In the genomic region with DNA sequence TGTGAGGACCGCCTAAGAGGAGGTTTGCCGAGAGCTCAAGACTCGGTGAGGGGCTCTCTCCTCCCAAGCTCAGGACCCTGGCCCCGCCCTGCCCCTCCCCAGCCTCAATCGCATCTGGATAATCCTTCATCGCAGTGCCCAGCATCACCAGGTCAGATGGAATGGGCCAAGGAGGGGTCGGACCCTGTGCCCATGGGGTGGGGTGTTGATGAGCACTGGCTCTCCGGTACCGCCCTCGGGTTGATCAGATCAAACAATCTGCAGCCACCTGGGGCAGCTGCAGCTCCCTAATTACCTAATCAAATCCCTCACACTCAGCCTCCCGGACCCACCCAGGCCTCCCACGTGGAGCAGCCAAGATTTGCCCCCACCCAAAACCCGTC, we compare ENCODE assay signal across 2 cellular contexts.
TF ChIP-seq lines count a peak whose summit lies in the region.

No MANE protein-coding gene starts in this region.

TF ChIP-seq in HepG2, 621 proteins besides CTCF, POLR2A, EP300 and RAD21 (continues in another document):
- TF ChIP-seq ZNF543 (CRISPR knock-in tag; IDR thresholded peaks at IDR 0.05) (no peak), ZNF275 (CRISPR knock-in tag; IDR thresholded peaks at IDR 0.05; ENCODE audit: borderline replicate concordance) (0 out of 2 replicates have a peak, but pooled peaks have one; percentile 4), ZNF878 (CRISPR knock-in tag; IDR thresholded peaks at IDR 0.05) (no peak), BRD4 (CRISPR knock-in tag; IDR thresholded peaks at IDR 0.05) (0 out of 2 replicates have a peak, but pooled peaks have one; percentile 8), DNMT1 (CRISPR knock-in tag; IDR thresholded peaks at IDR 0.05) (0 out of 2 replicates have a peak, but pooled peaks have one; percentile 50), HIC2 (CRISPR knock-in tag; IDR thresholded peaks at IDR 0.05; ENCODE audit: low read depth) (no peak), TBX2 (CRISPR knock-in tag; IDR thresholded peaks at IDR 0.05; ENCODE audit: borderline replicate concordance) (no peak; the same call in 1 of the 2 replicates), ZNF546 (CRISPR knock-in tag; conservative IDR thresholded peaks at IDR 0.05) (0 out of 2 replicates have a peak, but pooled peaks have one; percentile 5), RELA (CRISPR knock-in tag; IDR thresholded peaks at IDR 0.05) (0 out of 2 replicates have a peak, but pooled peaks have one; percentile 44), KLF12 (CRISPR knock-in tag; IDR thresholded peaks at IDR 0.05; ENCODE audit: borderline replicate concordance) (peak; percentile 16; the same call in 1 of the 2 replicates), ZNF563 (CRISPR knock-in tag; IDR thresholded peaks at IDR 0.05) (0 out of 2 replicates have a peak, but pooled peaks have one; percentile 11)
- TF ChIP-seq, protein P1, sequence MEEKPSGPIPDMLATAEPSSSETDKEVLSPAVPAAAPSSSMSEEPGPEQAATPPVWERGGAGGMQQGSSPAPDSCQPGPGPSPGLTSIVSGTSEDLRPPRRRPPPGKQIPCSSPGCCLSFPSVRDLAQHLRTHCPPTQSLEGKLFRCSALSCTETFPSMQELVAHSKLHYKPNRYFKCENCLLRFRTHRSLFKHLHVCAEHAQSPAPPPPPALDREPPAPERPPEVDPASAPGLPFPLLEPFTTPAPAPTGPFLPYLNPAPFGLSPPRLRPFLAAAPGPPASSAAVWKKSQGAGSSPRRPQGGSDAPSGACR (CRISPR knock-in tag; IDR thresholded peaks at IDR 0.05), result no peak
- TF ChIP-seq, protein P2, sequence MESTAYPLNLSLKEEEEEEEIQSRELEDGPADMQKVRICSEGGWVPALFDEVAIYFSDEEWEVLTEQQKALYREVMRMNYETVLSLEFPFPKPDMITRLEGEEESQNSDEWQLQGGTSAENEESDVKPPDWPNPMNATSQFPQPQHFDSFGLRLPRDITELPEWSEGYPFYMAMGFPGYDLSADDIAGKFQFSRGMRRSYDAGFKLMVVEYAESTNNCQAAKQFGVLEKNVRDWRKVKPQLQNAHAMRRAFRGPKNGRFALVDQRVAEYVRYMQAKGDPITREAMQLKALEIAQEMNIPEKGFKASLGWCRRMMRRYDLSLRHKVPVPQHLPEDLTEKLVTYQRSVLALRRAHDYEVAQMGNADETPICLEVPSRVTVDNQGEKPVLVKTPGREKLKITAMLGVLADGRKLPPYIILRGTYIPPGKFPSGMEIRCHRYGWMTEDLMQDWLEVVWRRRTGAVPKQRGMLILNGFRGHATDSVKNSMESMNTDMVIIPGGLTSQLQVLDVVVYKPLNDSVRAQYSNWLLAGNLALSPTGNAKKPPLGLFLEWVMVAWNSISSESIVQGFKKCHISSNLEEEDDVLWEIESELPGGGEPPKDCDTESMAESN (CRISPR knock-in tag; conservative IDR thresholded peaks at IDR 0.05), result 0 out of 2 replicates have a peak, but pooled peaks have one; percentile 1
- TF ChIP-seq, protein P3, sequence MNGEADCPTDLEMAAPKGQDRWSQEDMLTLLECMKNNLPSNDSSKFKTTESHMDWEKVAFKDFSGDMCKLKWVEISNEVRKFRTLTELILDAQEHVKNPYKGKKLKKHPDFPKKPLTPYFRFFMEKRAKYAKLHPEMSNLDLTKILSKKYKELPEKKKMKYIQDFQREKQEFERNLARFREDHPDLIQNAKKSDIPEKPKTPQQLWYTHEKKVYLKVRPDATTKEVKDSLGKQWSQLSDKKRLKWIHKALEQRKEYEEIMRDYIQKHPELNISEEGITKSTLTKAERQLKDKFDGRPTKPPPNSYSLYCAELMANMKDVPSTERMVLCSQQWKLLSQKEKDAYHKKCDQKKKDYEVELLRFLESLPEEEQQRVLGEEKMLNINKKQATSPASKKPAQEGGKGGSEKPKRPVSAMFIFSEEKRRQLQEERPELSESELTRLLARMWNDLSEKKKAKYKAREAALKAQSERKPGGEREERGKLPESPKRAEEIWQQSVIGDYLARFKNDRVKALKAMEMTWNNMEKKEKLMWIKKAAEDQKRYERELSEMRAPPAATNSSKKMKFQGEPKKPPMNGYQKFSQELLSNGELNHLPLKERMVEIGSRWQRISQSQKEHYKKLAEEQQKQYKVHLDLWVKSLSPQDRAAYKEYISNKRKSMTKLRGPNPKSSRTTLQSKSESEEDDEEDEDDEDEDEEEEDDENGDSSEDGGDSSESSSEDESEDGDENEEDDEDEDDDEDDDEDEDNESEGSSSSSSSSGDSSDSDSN (CRISPR knock-in tag; IDR thresholded peaks at IDR 0.05), result peak; percentile 22; the same call in 1 of the 2 replicates
- TF ChIP-seq, protein P4, sequence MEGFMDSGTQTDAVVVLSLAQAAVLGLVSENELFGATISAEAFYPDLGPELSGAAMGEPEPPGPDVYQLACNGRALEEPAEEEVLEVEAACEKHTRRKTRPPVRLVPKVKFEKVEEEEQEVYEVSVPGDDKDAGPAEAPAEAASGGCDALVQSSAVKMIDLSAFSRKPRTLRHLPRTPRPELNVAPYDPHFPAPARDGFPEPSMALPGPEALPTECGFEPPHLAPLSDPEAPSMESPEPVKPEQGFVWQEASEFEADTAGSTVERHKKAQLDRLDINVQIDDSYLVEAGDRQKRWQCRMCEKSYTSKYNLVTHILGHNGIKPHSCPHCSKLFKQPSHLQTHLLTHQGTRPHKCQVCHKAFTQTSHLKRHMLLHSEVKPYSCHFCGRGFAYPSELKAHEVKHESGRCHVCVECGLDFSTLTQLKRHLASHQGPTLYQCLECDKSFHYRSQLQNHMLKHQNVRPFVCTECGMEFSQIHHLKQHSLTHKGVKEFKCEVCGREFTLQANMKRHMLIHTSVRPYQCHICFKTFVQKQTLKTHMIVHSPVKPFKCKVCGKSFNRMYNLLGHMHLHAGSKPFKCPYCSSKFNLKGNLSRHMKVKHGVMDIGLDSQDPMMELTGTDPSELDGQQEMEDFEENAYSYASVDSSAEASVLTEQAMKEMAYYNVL (CRISPR knock-in tag; IDR thresholded peaks at IDR 0.05; ENCODE audit: borderline replicate concordance), result no peak

TF ChIP-seq in SK-N-SH, 30 proteins besides CTCF, POLR2A, EP300 and RAD21:
- TF ChIP-seq FOXJ3 (CRISPR knock-in tag; IDR thresholded peaks at IDR 0.05) (no peak), MAX (IDR thresholded peaks at IDR 0.05; ENCODE audit: low read depth) (no peak), NRF1 (IDR thresholded peaks at IDR 0.05; ENCODE audit: low read depth, low read length) (no peak), SMC3 (IDR thresholded peaks at IDR 0.05; ENCODE audit: low read depth, low read length) (no peak), JUND (IDR thresholded peaks at IDR 0.05) (no peak), MXI1 (IDR thresholded peaks at IDR 0.05; ENCODE audit: low read depth, low read length) (no peak), RFX5 (IDR thresholded peaks at IDR 0.05; ENCODE audit: low read length) (no peak)
